In genomic region chr21:34367320-34367935, GRCh38 we compare ENCODE assay signal across 1 cellular context.
TF ChIP-seq lines count a peak whose summit lies in the region.

No MANE protein-coding gene starts in this region.

TF ChIP-seq in GM23338, 12 proteins besides CTCF, POLR2A, EP300 and RAD21 (continued from another document):
- TF ChIP-seq ZNF462 (CRISPR knock-in tag; IDR thresholded peaks at IDR 0.05) (no peak), ZNF114 (CRISPR knock-in tag; IDR thresholded peaks at IDR 0.05) (no peak), ZNF331 (CRISPR knock-in tag; IDR thresholded peaks at IDR 0.05; ENCODE audit: low read depth) (no peak), ETS1 (IDR thresholded peaks at IDR 0.05) (no peak)
- TF ChIP-seq, protein P1, sequence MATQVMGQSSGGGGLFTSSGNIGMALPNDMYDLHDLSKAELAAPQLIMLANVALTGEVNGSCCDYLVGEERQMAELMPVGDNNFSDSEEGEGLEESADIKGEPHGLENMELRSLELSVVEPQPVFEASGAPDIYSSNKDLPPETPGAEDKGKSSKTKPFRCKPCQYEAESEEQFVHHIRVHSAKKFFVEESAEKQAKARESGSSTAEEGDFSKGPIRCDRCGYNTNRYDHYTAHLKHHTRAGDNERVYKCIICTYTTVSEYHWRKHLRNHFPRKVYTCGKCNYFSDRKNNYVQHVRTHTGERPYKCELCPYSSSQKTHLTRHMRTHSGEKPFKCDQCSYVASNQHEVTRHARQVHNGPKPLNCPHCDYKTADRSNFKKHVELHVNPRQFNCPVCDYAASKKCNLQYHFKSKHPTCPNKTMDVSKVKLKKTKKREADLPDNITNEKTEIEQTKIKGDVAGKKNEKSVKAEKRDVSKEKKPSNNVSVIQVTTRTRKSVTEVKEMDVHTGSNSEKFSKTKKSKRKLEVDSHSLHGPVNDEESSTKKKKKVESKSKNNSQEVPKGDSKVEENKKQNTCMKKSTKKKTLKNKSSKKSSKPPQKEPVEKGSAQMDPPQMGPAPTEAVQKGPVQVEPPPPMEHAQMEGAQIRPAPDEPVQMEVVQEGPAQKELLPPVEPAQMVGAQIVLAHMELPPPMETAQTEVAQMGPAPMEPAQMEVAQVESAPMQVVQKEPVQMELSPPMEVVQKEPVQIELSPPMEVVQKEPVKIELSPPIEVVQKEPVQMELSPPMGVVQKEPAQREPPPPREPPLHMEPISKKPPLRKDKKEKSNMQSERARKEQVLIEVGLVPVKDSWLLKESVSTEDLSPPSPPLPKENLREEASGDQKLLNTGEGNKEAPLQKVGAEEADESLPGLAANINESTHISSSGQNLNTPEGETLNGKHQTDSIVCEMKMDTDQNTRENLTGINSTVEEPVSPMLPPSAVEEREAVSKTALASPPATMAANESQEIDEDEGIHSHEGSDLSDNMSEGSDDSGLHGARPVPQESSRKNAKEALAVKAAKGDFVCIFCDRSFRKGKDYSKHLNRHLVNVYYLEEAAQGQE (IDR thresholded peaks at IDR 0.05; ENCODE audit: unreplicated experiment), result no peak
TF ChIP-seq in GM23338: peak in this region for 0.
